Comparison of ENCODE assay signal across 8 cellular contexts in genomic region chr11:62560566-62561103, GRCh38. TPM values are rescaled to one million over a fixed set of nuclear protein-coding genes. Genes with fewer than 3 reads are reported as not detected.
DNase-seq lines count a peak whose midpoint lies in the region; ATAC-seq, FAIRE-seq and TF ChIP-seq lines count a peak whose summit lies in the region.

No MANE protein-coding gene starts in this region.

- FAIRE-seq in bronchial epithelial cell (lab: Jason Lieb, UNC), result no peak

- peaks cover 10% of the 10 kb centered on the region for H3K36me3 ChIP-seq in bronchial epithelial cell (ENCODE audit: control insufficient read depth, insufficient read depth, low read length)
- H3K36me3 ChIP-seq in kidney epithelial cell (ENCODE audit: control insufficient read depth, insufficient read depth, low read length), result peaks cover 1% of the 10 kb centered on the region

- H3K4me3 ChIP-seq in LNCaP clone FGC (ENCODE audit: low read depth, low read length) (no peak overlapping the region), bronchial epithelial cell (ENCODE audit: low read depth, low read length) (no peak overlapping the region), kidney epithelial cell (ENCODE audit: low read depth, low read length) (no peak overlapping the region)

- TF ChIP-seq CTCF in LNCaP clone FGC (IDR thresholded peaks at IDR 0.05; ENCODE audit: control insufficient read depth, extremely low read depth, insufficient read depth) (peak; percentile 66), bronchial epithelial cell (IDR thresholded peaks at IDR 0.05; ENCODE audit: insufficient read depth, low read length, severe bottlenecking) (peak; percentile 95), kidney epithelial cell (IDR thresholded peaks at IDR 0.05; ENCODE audit: insufficient read depth, low read length, poor library complexity, severe bottlenecking) (peak; percentile 88)

- H3K27me3 ChIP-seq in bronchial epithelial cell (ENCODE audit: control insufficient read depth, insufficient read depth, low read length) (no peaks in the 10 kb centered on the region), kidney epithelial cell (ENCODE audit: control insufficient read depth, insufficient read depth, low read length) (no peaks in the 10 kb centered on the region)

- peak; percentile 98 for DNase-seq in ELR (ENCODE audit: low read depth)
- no peak for DNase-seq in LNCaP clone FGC (ENCODE audit: low read depth)
- DNase-seq in UCSD-AML1 (lab: John Stamatoyannopoulos, UW; ENCODE audit: unreplicated experiment), result peak; percentile 75
- peak; percentile 98 for DNase-seq in bronchial epithelial cell (ENCODE audit: low read depth)
- DNase-seq in kidney epithelial cell (ENCODE audit: low read depth), result peak; percentile 89
- DNase-seq in stimulated activated CD4-positive, alpha-beta T cell treated with anti-CD3 and anti-CD28 coated beads, Interleukin-2, amount 100 ng/mL, for 24 hours, result peak; percentile 74 to 81

- no peak for ATAC-seq in GM18873 (IDR thresholded peaks at IDR 0.05; ENCODE audit: low FRiP score, unreplicated experiment)
- no peak for ATAC-seq in HG03175 (IDR thresholded peaks at IDR 0.05; ENCODE audit: unreplicated experiment)

RNA-seq across cellular contexts. Expression of gene EEF1G, which starts 13.1 kb away (rescaled TPM):
- 2,058 and 2,441 TPM in 2 replicates for total RNA-seq in bronchial epithelial cell
- 2,411 and 2,583 TPM in 2 replicates for total RNA-seq in kidney epithelial cell

RNA-seq across cellular contexts. Expression of gene AHNAK, which starts 14.0 kb away (rescaled TPM):
- total RNA-seq in bronchial epithelial cell, result 354 and 607 TPM in 2 replicates
- total RNA-seq in kidney epithelial cell, result 224 and 226 TPM in 2 replicates

RNA-seq across cellular contexts. Expression of gene TUT1, which starts 30.7 kb away (rescaled TPM):
- total RNA-seq in bronchial epithelial cell (7.0 and 9.5 TPM in 2 replicates), kidney epithelial cell (15.0 and 15.2 TPM in 2 replicates)

RNA-seq across cellular contexts. Expression of gene MTA2, which starts 41.0 kb away (rescaled TPM):
- total RNA-seq in bronchial epithelial cell (150 and 162 TPM in 2 replicates), kidney epithelial cell (136 and 137 TPM in 2 replicates)

RNA-seq across cellular contexts. Expression of gene EML3, which starts 51.9 kb away (rescaled TPM):
- 10.0 and 11.1 TPM in 2 replicates for total RNA-seq in bronchial epithelial cell
- 20.9 and 21.1 TPM in 2 replicates for total RNA-seq in kidney epithelial cell
